Comparison of ENCODE assay signal across 9 cellular contexts in genomic region chr5:73311291-73312110, GRCh38.
DNase-seq lines count a peak whose midpoint lies in the region; ATAC-seq, FAIRE-seq and TF ChIP-seq lines count a peak whose summit lies in the region.
"Had no signal": no experiment of that assay in that cellular context is flagged by ENCODE, and none has a peak within 500 bp of the region (broad histone marks: within the 10 kb centered on the region; RNA-seq: fewer than 3 reads in every experiment).

No MANE protein-coding gene starts in this region.

- H3K36me3 ChIP-seq in body of pancreas (replicated peaks in 1 of 2; ENCODE audit: insufficient read depth in 1 of 2, low read depth in 2 of 2): no peaks in the 10 kb centered on the region

- peak; percentile 96 for FAIRE-seq in urothelium cell line (lab: Jason Lieb, UNC)

- no peak for TF ChIP-seq CTCF in body of pancreas (IDR thresholded peaks at IDR 0.05)

- peaks cover 9% of the 10 kb centered on the region for H3K4me1 ChIP-seq in body of pancreas

- H3K27me3 ChIP-seq in body of pancreas: no peaks in the 10 kb centered on the region

- peak; percentile 56 for ATAC-seq in body of pancreas

- no peak overlapping the region for H3K27ac ChIP-seq in body of pancreas

- H3K4me3 ChIP-seq in body of pancreas: no peak overlapping the region

- no peaks in the 10 kb centered on the region for H3K9me3 ChIP-seq in body of pancreas

- intact Hi-C loops in body of pancreas (cut with DNase I): no loop called here

- no peak for TF ChIP-seq POLR2A in body of pancreas (IDR thresholded peaks at IDR 0.05)

- 33 to 37% methylated on average over 29 to 31 of the region's 31 CpGs for WGBS in body of pancreas, 2 donors

- peak; percentile 5 for DNase-seq in NCI-H2029 treated with DMSO at 0.1 percent for 48 hours (lab: John Stamatoyannopoulos, UW)
- no peak for DNase-seq in NCI-H2029 (lab: John Stamatoyannopoulos, UW)
- peak in 1 of 4 donors; percentile 18 for DNase-seq in body of pancreas
- DNase-seq in iris pigment epithelial cell (ENCODE audit: low read depth): peak; percentile 81
- DNase-seq in urothelium cell line (ENCODE audit: low spot score): peak; percentile 85
- DNase-seq in activated effector memory CD4-positive, alpha-beta T cell treated with anti-CD3 and anti-CD28 coated beads, Interleukin-2, amount 50 U/mL, for 16 hours: no peak
- no peak for DNase-seq in GM19240 (ENCODE audit: insufficient read length, low spot score)
- no peak for DNase-seq in stimulated activated CD4-positive, alpha-beta T cell treated with anti-CD3 and anti-CD28 coated beads, Interleukin-4, amount 100 ng/mL, for 1 hour
- DNase-seq: NCI-H187 had no signal

Comparison
In these comparisons a context has a peak if more than half of its experiments do, and no peak if none do; other contexts are left out.
1. DNase-seq: peak in NCI-H2029 treated with DMSO at 0.1 percent for 48 hours (single experiment), iris pigment epithelial cell (single experiment) and urothelium cell line (single experiment); none in NCI-H2029 (single experiment), activated effector memory CD4-positive, alpha-beta T cell treated with anti-CD3 and anti-CD28 coated beads, Interleukin-2, amount 50 U/mL, for 16 hours (single experiment), GM19240 (single experiment) and stimulated activated CD4-positive, alpha-beta T cell treated with anti-CD3 and anti-CD28 coated beads, Interleukin-4, amount 100 ng/mL, for 1 hour (single experiment).